In genomic region chr10:48494073-48494472, GRCh38 we compare ENCODE assay signal across 19 cellular contexts.
DNase-seq lines count a peak whose midpoint lies in the region; ATAC-seq and TF ChIP-seq lines count a peak whose summit lies in the region.
"Had no signal": no experiment of that assay in that cellular context is flagged by ENCODE, and none has a peak within 500 bp of the region (broad histone marks: within the 10 kb centered on the region; RNA-seq: fewer than 3 reads in every experiment).

No MANE protein-coding gene starts in this region.

- peak overlapping the region; percentile 6 for H2AFZ ChIP-seq in IMR-90 (replicated peaks; ENCODE audit: low read length, poor library complexity)
- H2AFZ ChIP-seq: GM23338 had no signal

- CTCF ChIA-PET in activated naive CD4-positive, alpha-beta T cell treated with anti-CD3 and anti-CD28 coated beads for 36 hours (lab: Charles Lee): interaction anchor here (1.0 to 1.3 kb wide), 2 partner anchors 102 to 131 kb away, joined by 3 read pairs; no protein-coding TSS in a partner anchor
- CTCF ChIA-PET in IMR-90 (lab: Yijun Ruan, JAX): no interaction called here

- H3K56ac ChIP-seq in IMR-90 (ENCODE audit: extremely low read depth, insufficient read depth, low read length): no peak overlapping the region

- no peak overlapping the region for H3K4me2 ChIP-seq in IMR-90 (ENCODE audit: low read depth, low read length)
- H3K4me2 ChIP-seq: GM23338 had no signal

- H4K20me1 ChIP-seq in IMR-90 (ENCODE audit: insufficient read depth, low read length): peaks cover 43% of the 10 kb centered on the region; the same call in 1 of the 2 replicates

- peak overlapping the region; percentile 13 for H3K4me3 Mint-ChIP-seq in activated naive CD4-positive, alpha-beta T cell treated with anti-CD3 and anti-CD28 coated beads for 36 hours
- H3K4me3 Mint-ChIP-seq: activated naive CD4-positive, alpha-beta T cell treated with anti-CD3 and anti-CD28 coated beads, Interleukin-2, amount 50 U/mL, for 24 hours; GM23338 had no signal

- H3K4me3 ChIP-seq in IMR-90 (ENCODE audit: insufficient read depth, low read depth, low read length): no peak overlapping the region
- H3K4me3 ChIP-seq: body of pancreas, GM23338, right lobe of liver had no signal

- H3K27ac Mint-ChIP-seq in activated naive CD4-positive, alpha-beta T cell treated with anti-CD3 and anti-CD28 coated beads for 36 hours: no peak overlapping the region
- no peak overlapping the region for H3K27ac Mint-ChIP-seq in activated naive CD4-positive, alpha-beta T cell treated with anti-CD3 and anti-CD28 coated beads, Interleukin-2, amount 50 U/mL, for 72 hours
- H3K27ac Mint-ChIP-seq: activated naive CD4-positive, alpha-beta T cell treated with anti-CD3 and anti-CD28 coated beads, Interleukin-2, amount 50 U/mL, for 24 hours had no signal

- H3K27me3 ChIP-seq in IMR-90 (ENCODE audit: control insufficient read depth, insufficient read depth, low read length): no peaks in the 10 kb centered on the region
- H3K27me3 ChIP-seq: body of pancreas, right lobe of liver had no signal

- no peak overlapping the region for H2BK120ac ChIP-seq in IMR-90 (ENCODE audit: low read depth, low read length)

- TF ChIP-seq CTCF in IMR-90 (conservative IDR thresholded peaks at IDR 0.05; ENCODE audit: low read depth, low read length): no peak

- H2BK5ac ChIP-seq in IMR-90 (ENCODE audit: low read depth, low read length, poor library complexity, severe bottlenecking): no peak overlapping the region

- no peak overlapping the region for H2BK20ac ChIP-seq in IMR-90 (ENCODE audit: low read depth, low read length)

- TF ChIP-seq POLR2A in IMR-90 (IDR thresholded peaks at IDR 0.05; ENCODE audit: low read depth, low read length): no peak

- H3K4ac ChIP-seq in IMR-90 (ENCODE audit: low read depth, low read length): no peak overlapping the region

- peak overlapping the region; percentile 56 for H2AK5ac ChIP-seq in IMR-90 (ENCODE audit: low read depth, low read length)

- H2AK9ac ChIP-seq in IMR-90 (replicated peaks; ENCODE audit: low read depth, low read length, poor library complexity): no peak overlapping the region

- peaks cover 14% of the 10 kb centered on the region for H3K4me1 Mint-ChIP-seq in activated naive CD4-positive, alpha-beta T cell treated with anti-CD3 and anti-CD28 coated beads for 36 hours (ENCODE audit: low read depth)

- BruUV-seq in IMR-90 (replicated peaks; lab: Mats Ljungman, UMichigan): no TSS peak

- 88% methylated on average over 6 of the region's 8 CpGs; no CpG with 5 or more reads in 1 of the 2 experiments for WGBS in IMR-90 (ENCODE audit: extremely low coverage in 2 of 2, insufficient read length in 1 of 2), 2 experiments

- no peak overlapping the region for H2BK15ac ChIP-seq in IMR-90 (ENCODE audit: low read depth, low read length)

- intact Hi-C loops in activated naive CD4-positive, alpha-beta T cell treated with anti-CD3 and anti-CD28 coated beads for 36 hours (cut with micrococcal nuclease): no loop called here
- intact Hi-C loops in IMR-90 (cut with micrococcal nuclease): no loop called here

- no peak overlapping the region for H3K14ac ChIP-seq in IMR-90 (replicated peaks; ENCODE audit: low read depth, low read length)

- no peak overlapping the region for H3K23ac ChIP-seq in IMR-90 (ENCODE audit: low read depth, low read length)

- H3K36me3 ChIP-seq in IMR-90 (ENCODE audit: control insufficient read depth, insufficient read depth, low read length): no peaks in the 10 kb centered on the region
- H3K36me3 ChIP-seq: right lobe of liver had no signal

- H3K9ac ChIP-seq in IMR-90 (ENCODE audit: low read depth, low read length): no peak overlapping the region

- H3K79me1 ChIP-seq in IMR-90 (ENCODE audit: low read depth in 1 of 2, low read length in 2 of 2): peaks cover 40 to 90% of the 10 kb centered on the region in 2 experiments

- no peaks in the 10 kb centered on the region for H3K9me3 ChIP-seq in IMR-90 (ENCODE audit: control insufficient read depth, insufficient read depth, low read length)
- H3K9me3 ChIP-seq: body of pancreas, Caco-2, right lobe of liver had no signal

- POLR2A ChIA-PET in IMR-90 (lab: Charles Lee; ENCODE audit: unreplicated experiment): no interaction called here

- peak; percentile 30 for DNase-seq in activated naive CD4-positive, alpha-beta T cell treated with anti-CD3 and anti-CD28 coated beads for 36 hours
- DNase-seq in activated naive CD4-positive, alpha-beta T cell treated with anti-CD3 and anti-CD28 coated beads, Interleukin-2, amount 50 U/mL, for 72 hours (ENCODE audit: low spot score in 2 of 2): no peak
- DNase-seq in IMR-90 (no peak), H4 (ENCODE audit: low spot score) (no peak), Ammon's horn (ENCODE audit: low spot score) (no peak)
- DNase-seq in activated CD8-positive, alpha-beta memory T cell treated with anti-CD3 and anti-CD28 coated beads, Interleukin-2, amount 50 U/mL, for 48 hours: peak; percentile 51
- peak; percentile 22 for DNase-seq in stimulated activated CD8-positive, alpha-beta memory T cell treated with anti-CD3 and anti-CD28 coated beads, Interleukin-4, amount 100 ng/mL, for 48 hours
- DNase-seq: Caco-2; cortex of kidney; foreskin keratinocyte; NCI-H1436 treated with DMSO at 0.1 percent for 48 hours; occipital lobe; stimulated activated CD4-positive, alpha-beta T cell treated with anti-CD3 and anti-CD28 coated beads, Interleukin-1b, Interleukin-23, amount 100 ng/mL, for 48 hours had no signal

- dilution Hi-C loops in IMR-90 (cut with HindIII; ENCODE audit: low sequenced_read_pairs, unreplicated experiment): no loop called here

- no peak overlapping the region for H4K5ac ChIP-seq in IMR-90 (ENCODE audit: low read depth, low read length)

- H3K27ac ChIP-seq in IMR-90 (ENCODE audit: insufficient read depth, low read length): no peak overlapping the region
- H3K27ac ChIP-seq: body of pancreas, foreskin keratinocyte, right lobe of liver, VCaP had no signal

- H3K9me3 Mint-ChIP-seq in activated naive CD4-positive, alpha-beta T cell treated with anti-CD3 and anti-CD28 coated beads for 36 hours: no peaks in the 10 kb centered on the region
- H3K9me3 Mint-ChIP-seq in activated naive CD4-positive, alpha-beta T cell treated with anti-CD3 and anti-CD28 coated beads, Interleukin-2, amount 50 U/mL, for 72 hours: no peaks in the 10 kb centered on the region
- H3K9me3 Mint-ChIP-seq: activated naive CD4-positive, alpha-beta T cell treated with anti-CD3 and anti-CD28 coated beads, Interleukin-2, amount 50 U/mL, for 24 hours; GM23338 had no signal

- no peak overlapping the region; a peak in 1 of 4 replicates for H4K8ac ChIP-seq in IMR-90 (ENCODE audit: low read depth in 2 of 2, low read length in 2 of 2)

- H3K4me1 ChIP-seq in IMR-90 (ENCODE audit: control insufficient read depth, insufficient read depth, low read length): peaks cover 20% of the 10 kb centered on the region
- H3K4me1 ChIP-seq: body of pancreas, right lobe of liver had no signal

- no peak overlapping the region for H3K18ac ChIP-seq in IMR-90 (ENCODE audit: low read depth, low read length)

- peaks cover 14% of the 10 kb centered on the region for H3K27me3 Mint-ChIP-seq in activated naive CD4-positive, alpha-beta T cell treated with anti-CD3 and anti-CD28 coated beads for 36 hours (ENCODE audit: low read depth)

- ATAC-seq in activated naive CD4-positive, alpha-beta T cell treated with anti-CD3 and anti-CD28 coated beads, Interleukin-2, amount 50 U/mL, for 72 hours: no peak
- ATAC-seq in IMR-90 (ENCODE audit: low read depth) (no peak), GM18517 (IDR thresholded peaks at IDR 0.05; ENCODE audit: unreplicated experiment) (no peak)
- ATAC-seq: body of pancreas, GM23338 had no signal

- no peaks in the 10 kb centered on the region for H3K36me3 Mint-ChIP-seq in activated naive CD4-positive, alpha-beta T cell treated with anti-CD3 and anti-CD28 coated beads for 36 hours (ENCODE audit: low read depth)
- H3K36me3 Mint-ChIP-seq in activated naive CD4-positive, alpha-beta T cell treated with anti-CD3 and anti-CD28 coated beads, Interleukin-2, amount 50 U/mL, for 72 hours: no peaks in the 10 kb centered on the region
- H3K36me3 Mint-ChIP-seq: activated naive CD4-positive, alpha-beta T cell treated with anti-CD3 and anti-CD28 coated beads, Interleukin-2, amount 50 U/mL, for 24 hours had no signal

- in situ Hi-C loops in IMR-90 (cut with MboI; ENCODE audit: low sequenced_read_pairs): no loop called here

- H4K91ac ChIP-seq in IMR-90 (ENCODE audit: insufficient read depth, low read depth, low read length): peak overlapping the region; percentile 16; the same call in 1 of the 2 replicates

- no peak for TF ChIP-seq RAD21 in IMR-90 (IDR thresholded peaks at IDR 0.05; ENCODE audit: low read length)

- peaks cover 44% of the 10 kb centered on the region for H3K9me1 ChIP-seq in IMR-90 (ENCODE audit: insufficient read depth, low read length)

TF ChIP-seq in IMR-90, 13 proteins besides CTCF, POLR2A, EP300 and RAD21:
- no peak for TF ChIP-seq ELK1 (IDR thresholded peaks at IDR 0.05; ENCODE audit: borderline replicate concordance, low read depth, low read length)
- no peak for TF ChIP-seq SMC3 (IDR thresholded peaks at IDR 0.05; ENCODE audit: low read depth, low read length)
- TF ChIP-seq RCOR1 (IDR thresholded peaks at IDR 0.05; ENCODE audit: insufficient replicate concordance, low read length): no peak
- no peak for TF ChIP-seq USF2 (IDR thresholded peaks at IDR 0.05; ENCODE audit: low read depth, low read length)
- no peak for TF ChIP-seq NFE2L2 (IDR thresholded peaks at IDR 0.05; ENCODE audit: low read depth, low read length)
- TF ChIP-seq BHLHE40 (IDR thresholded peaks at IDR 0.05; ENCODE audit: low read depth, low read length): no peak

Comparison
In these comparisons a context has a peak if more than half of its experiments do, and no peak if none do; other contexts are left out.
1. DNase-seq: peak in activated naive CD4-positive, alpha-beta T cell treated with anti-CD3 and anti-CD28 coated beads for 36 hours (single experiment), activated CD8-positive, alpha-beta memory T cell treated with anti-CD3 and anti-CD28 coated beads, Interleukin-2, amount 50 U/mL, for 48 hours (single experiment) and stimulated activated CD8-positive, alpha-beta memory T cell treated with anti-CD3 and anti-CD28 coated beads, Interleukin-4, amount 100 ng/mL, for 48 hours (single experiment); none in activated naive CD4-positive, alpha-beta T cell treated with anti-CD3 and anti-CD28 coated beads, Interleukin-2, amount 50 U/mL, for 72 hours (0 of 2), IMR-90 (single experiment), H4 (single experiment) and Ammon's horn (single experiment).